Comparison of ENCODE assay signal across 1 cellular context in the genomic region with DNA sequence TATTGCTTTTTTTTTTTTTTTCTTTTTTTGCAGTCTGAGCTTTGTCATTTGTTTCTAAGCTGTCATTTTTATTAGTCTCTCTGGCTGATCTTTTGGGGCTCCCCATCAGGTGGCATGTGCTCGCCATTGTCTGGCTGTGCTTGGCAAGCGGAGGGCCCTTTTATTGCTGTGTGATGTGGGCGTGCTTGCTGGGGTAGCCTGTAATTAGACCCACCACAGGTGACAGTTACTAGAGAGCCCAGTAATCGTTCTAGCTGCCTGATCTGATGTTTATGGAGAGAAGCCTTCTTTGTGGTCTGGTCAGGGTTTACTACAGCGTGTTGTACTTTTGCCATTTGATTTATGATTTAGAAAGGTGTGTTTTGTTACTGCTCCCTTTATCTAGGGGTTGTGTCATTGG.
TF ChIP-seq lines count a peak whose summit lies in the region.

No MANE protein-coding gene starts in this region.

TF ChIP-seq in GM23338, 12 proteins besides CTCF, POLR2A, EP300 and RAD21 (continued from another document):
- TF ChIP-seq, protein P1, sequence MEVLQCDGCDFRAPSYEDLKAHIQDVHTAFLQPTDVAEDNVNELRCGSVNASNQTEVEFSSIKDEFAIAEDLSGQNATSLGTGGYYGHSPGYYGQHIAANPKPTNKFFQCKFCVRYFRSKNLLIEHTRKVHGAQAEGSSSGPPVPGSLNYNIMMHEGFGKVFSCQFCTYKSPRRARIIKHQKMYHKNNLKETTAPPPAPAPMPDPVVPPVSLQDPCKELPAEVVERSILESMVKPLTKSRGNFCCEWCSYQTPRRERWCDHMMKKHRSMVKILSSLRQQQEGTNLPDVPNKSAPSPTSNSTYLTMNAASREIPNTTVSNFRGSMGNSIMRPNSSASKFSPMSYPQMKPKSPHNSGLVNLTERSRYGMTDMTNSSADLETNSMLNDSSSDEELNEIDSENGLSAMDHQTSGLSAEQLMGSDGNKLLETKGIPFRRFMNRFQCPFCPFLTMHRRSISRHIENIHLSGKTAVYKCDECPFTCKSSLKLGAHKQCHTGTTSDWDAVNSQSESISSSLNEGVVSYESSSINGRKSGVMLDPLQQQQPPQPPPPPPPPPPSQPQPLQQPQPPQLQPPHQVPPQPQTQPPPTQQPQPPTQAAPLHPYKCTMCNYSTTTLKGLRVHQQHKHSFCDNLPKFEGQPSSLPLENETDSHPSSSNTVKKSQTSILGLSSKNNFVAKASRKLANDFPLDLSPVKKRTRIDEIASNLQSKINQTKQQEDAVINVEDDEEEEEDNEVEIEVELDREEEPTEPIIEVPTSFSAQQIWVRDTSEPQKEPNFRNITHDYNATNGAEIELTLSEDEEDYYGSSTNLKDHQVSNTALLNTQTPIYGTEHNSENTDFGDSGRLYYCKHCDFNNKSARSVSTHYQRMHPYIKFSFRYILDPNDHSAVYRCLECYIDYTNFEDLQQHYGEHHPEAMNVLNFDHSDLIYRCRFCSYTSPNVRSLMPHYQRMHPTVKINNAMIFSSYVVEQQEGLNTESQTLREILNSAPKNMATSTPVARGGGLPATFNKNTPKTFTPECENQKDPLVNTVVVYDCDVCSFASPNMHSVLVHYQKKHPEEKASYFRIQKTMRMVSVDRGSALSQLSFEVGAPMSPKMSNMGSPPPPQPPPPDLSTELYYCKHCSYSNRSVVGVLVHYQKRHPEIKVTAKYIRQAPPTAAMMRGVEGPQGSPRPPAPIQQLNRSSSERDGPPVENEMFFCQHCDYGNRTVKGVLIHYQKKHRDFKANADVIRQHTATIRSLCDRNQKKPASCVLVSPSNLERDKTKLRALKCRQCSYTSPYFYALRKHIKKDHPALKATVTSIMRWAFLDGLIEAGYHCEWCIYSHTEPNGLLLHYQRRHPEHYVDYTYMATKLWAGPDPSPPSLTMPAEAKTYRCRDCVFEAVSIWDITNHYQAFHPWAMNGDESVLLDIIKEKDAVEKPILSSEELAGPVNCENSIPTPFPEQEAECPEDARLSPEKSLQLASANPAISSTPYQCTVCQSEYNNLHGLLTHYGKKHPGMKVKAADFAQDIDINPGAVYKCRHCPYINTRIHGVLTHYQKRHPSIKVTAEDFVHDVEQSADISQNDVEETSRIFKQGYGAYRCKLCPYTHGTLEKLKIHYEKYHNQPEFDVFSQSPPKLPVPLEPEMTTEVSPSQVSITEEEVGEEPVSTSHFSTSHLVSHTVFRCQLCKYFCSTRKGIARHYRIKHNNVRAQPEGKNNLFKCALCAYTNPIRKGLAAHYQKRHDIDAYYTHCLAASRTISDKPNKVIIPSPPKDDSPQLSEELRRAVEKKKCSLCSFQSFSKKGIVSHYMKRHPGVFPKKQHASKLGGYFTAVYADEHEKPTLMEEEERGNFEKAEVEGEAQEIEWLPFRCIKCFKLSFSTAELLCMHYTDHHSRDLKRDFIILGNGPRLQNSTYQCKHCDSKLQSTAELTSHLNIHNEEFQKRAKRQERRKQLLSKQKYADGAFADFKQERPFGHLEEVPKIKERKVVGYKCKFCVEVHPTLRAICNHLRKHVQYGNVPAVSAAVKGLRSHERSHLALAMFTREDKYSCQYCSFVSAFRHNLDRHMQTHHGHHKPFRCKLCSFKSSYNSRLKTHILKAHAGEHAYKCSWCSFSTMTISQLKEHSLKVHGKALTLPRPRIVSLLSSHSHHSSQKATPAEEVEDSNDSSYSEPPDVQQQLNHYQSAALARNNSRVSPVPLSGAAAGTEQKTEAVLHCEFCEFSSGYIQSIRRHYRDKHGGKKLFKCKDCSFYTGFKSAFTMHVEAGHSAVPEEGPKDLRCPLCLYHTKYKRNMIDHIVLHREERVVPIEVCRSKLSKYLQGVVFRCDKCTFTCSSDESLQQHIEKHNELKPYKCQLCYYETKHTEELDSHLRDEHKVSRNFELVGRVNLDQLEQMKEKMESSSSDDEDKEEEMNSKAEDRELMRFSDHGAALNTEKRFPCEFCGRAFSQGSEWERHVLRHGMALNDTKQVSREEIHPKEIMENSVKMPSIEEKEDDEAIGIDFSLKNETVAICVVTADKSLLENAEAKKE (CRISPR knock-in tag; IDR thresholded peaks at IDR 0.05) = no peak
- TF ChIP-seq ZNF331 (CRISPR knock-in tag; IDR thresholded peaks at IDR 0.05; ENCODE audit: low read depth) = no peak
- TF ChIP-seq, protein P2, sequence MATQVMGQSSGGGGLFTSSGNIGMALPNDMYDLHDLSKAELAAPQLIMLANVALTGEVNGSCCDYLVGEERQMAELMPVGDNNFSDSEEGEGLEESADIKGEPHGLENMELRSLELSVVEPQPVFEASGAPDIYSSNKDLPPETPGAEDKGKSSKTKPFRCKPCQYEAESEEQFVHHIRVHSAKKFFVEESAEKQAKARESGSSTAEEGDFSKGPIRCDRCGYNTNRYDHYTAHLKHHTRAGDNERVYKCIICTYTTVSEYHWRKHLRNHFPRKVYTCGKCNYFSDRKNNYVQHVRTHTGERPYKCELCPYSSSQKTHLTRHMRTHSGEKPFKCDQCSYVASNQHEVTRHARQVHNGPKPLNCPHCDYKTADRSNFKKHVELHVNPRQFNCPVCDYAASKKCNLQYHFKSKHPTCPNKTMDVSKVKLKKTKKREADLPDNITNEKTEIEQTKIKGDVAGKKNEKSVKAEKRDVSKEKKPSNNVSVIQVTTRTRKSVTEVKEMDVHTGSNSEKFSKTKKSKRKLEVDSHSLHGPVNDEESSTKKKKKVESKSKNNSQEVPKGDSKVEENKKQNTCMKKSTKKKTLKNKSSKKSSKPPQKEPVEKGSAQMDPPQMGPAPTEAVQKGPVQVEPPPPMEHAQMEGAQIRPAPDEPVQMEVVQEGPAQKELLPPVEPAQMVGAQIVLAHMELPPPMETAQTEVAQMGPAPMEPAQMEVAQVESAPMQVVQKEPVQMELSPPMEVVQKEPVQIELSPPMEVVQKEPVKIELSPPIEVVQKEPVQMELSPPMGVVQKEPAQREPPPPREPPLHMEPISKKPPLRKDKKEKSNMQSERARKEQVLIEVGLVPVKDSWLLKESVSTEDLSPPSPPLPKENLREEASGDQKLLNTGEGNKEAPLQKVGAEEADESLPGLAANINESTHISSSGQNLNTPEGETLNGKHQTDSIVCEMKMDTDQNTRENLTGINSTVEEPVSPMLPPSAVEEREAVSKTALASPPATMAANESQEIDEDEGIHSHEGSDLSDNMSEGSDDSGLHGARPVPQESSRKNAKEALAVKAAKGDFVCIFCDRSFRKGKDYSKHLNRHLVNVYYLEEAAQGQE (IDR thresholded peaks at IDR 0.05; ENCODE audit: unreplicated experiment) = no peak
